Comparison of ENCODE assay signal across 27 cellular contexts in genomic region chr10:71603754-71604153, GRCh38.
"Had no signal": no experiment of that assay in that cellular context is flagged by ENCODE, and none has a peak within 500 bp of the region (broad histone marks: within the 10 kb centered on the region; RNA-seq: fewer than 3 reads in every experiment).

No MANE protein-coding gene starts in this region.

- H3K4me1 Mint-ChIP-seq: immature natural killer cell had no signal

- H3K9me3 Mint-ChIP-seq: immature natural killer cell; naive thymus-derived CD8-positive, alpha-beta T cell; nephron; neural crest cell; stimulated activated effector memory CD8-positive, alpha-beta T cell treated with anti-CD3 and anti-CD28 coated beads, Interleukin-12 subunit alpha, Interleukin-12 subunit beta, amount 100 ng/mL, for 72 hours; stimulated activated naive CD8-positive, alpha-beta T cell treated with anti-CD3 and anti-CD28 coated beads, Interleukin-15, Interleukin-2, amounts not matched to agents 100 ng/mL and 50 ng/mL, for 24 hours; type B pancreatic cell had no signal

- H3K27ac Mint-ChIP-seq: immature natural killer cell; stimulated activated effector memory CD8-positive, alpha-beta T cell treated with anti-CD3 and anti-CD28 coated beads, Interleukin-12 subunit alpha, Interleukin-12 subunit beta, amount 100 ng/mL, for 72 hours had no signal

- DNase-seq: immature natural killer cell; kidney; left lung; lower lobe of right lung; mammary epithelial cell; mesenchymal stem cell; naive thymus-derived CD8-positive, alpha-beta T cell; occipital lobe; retina; right cardiac atrium; sigmoid colon; spleen; stimulated activated CD4-positive, alpha-beta T cell treated with anti-CD3 and anti-CD28 coated beads, Interleukin-4, amount 100 ng/mL, for 24 hours; stimulated activated naive CD4-positive, alpha-beta T cell; tibial artery; uterus had no signal

- H3K9me3 ChIP-seq: left lung, lower lobe of right lung, neutrophil, prostate gland, sigmoid colon, spleen, suprapubic skin, thoracic aorta, tibial artery, uterus had no signal

- H3K27me3 ChIP-seq: left lung, neutrophil, sigmoid colon, suprapubic skin, uterus had no signal

- H3K36me3 Mint-ChIP-seq: immature natural killer cell; naive thymus-derived CD8-positive, alpha-beta T cell; stimulated activated effector memory CD8-positive, alpha-beta T cell treated with anti-CD3 and anti-CD28 coated beads, Interleukin-12 subunit alpha, Interleukin-12 subunit beta, amount 100 ng/mL, for 72 hours; type B pancreatic cell had no signal

- H3K4me3 ChIP-seq: left lung, lower lobe of right lung, prostate gland, sigmoid colon, spleen, suprapubic skin, thoracic aorta, tibial artery, uterus had no signal

- H3K4me3 Mint-ChIP-seq: immature natural killer cell; naive thymus-derived CD8-positive, alpha-beta T cell; nephron; neural crest cell; stimulated activated effector memory CD8-positive, alpha-beta T cell treated with anti-CD3 and anti-CD28 coated beads, Interleukin-12 subunit alpha, Interleukin-12 subunit beta, amount 100 ng/mL, for 72 hours; stimulated activated naive CD8-positive, alpha-beta T cell treated with anti-CD3 and anti-CD28 coated beads, Interleukin-15, Interleukin-2, amounts not matched to agents 100 ng/mL and 50 ng/mL, for 24 hours; type B pancreatic cell had no signal

- H3K4me1 ChIP-seq: lower lobe of right lung, prostate gland, uterus had no signal

- FAIRE-seq: islet of Langerhans, kidney, small intestine had no signal

- H3K27me3 Mint-ChIP-seq: naive thymus-derived CD8-positive, alpha-beta T cell; stimulated activated naive CD8-positive, alpha-beta T cell treated with anti-CD3 and anti-CD28 coated beads, Interleukin-15, Interleukin-2, amounts not matched to agents 100 ng/mL and 50 ng/mL, for 24 hours had no signal

- H3K36me3 ChIP-seq: left lung, lower lobe of right lung, neutrophil, prostate gland, sigmoid colon, spleen, suprapubic skin, thoracic aorta, tibial artery, uterus had no signal

- ATAC-seq: left lung; lower lobe of right lung; naive thymus-derived CD8-positive, alpha-beta T cell; right cardiac atrium; stimulated activated effector memory CD8-positive, alpha-beta T cell treated with anti-CD3 and anti-CD28 coated beads, Interleukin-12 subunit alpha, Interleukin-12 subunit beta, amount 100 ng/mL, for 72 hours had no signal

- H3K27ac ChIP-seq: left lung, lower lobe of right lung, neutrophil, prostate gland, sigmoid colon, spleen, suprapubic skin, thoracic aorta, tibial artery, uterus had no signal
